20 cellular contexts compared by ENCODE assay signal in genomic region chr5:135657536-135658307, GRCh38.
A peak's percentile ranks its signal among the peaks of the same experiment; 100 is the strongest.
DNase-seq lines count a peak whose midpoint lies in the region; ATAC-seq, FAIRE-seq and TF ChIP-seq lines count a peak whose summit lies in the region.
"Had no signal": no experiment of that assay in that cellular context is flagged by ENCODE, and none has a peak within 500 bp of the region (broad histone marks: within the 10 kb centered on the region; RNA-seq: fewer than 3 reads in every experiment).

No MANE protein-coding gene starts in this region.

- H3K4me3 Mint-ChIP-seq in Caco-2 (ENCODE audit: unreplicated experiment) = no peak overlapping the region
- H3K4me3 Mint-ChIP-seq in T-helper 2 cell treated with Interferon-gamma antibody and Interleukin-4, amounts not matched to agents 5 μg/mL and 100 μg/mL, for 36 hours = no peak overlapping the region
- H3K4me3 Mint-ChIP-seq: CD14-positive monocyte; CD8-positive, alpha-beta T cell; IgD-negative memory B cell had no signal

- CTCF ChIA-PET in HEK293 (lab: Yijun Ruan, JAX) (no interaction called here), Caco-2 (lab: Charles Lee) (no interaction called here)

- TF ChIP-seq CTCF in HEK293 (tag by site-specific recombination; IDR thresholded peaks at IDR 0.05) = no peak
- no peak for TF ChIP-seq CTCF in kidney (IDR thresholded peaks at IDR 0.05; ENCODE audit: borderline replicate concordance, extremely low read depth, insufficient read depth)
- no peak for TF ChIP-seq CTCF in mucosa of descending colon (IDR thresholded peaks at IDR 0.05)
- no peak for TF ChIP-seq CTCF in Caco-2 (IDR thresholded peaks at IDR 0.05; ENCODE audit: insufficient read depth in 1 of 2, low read depth in 1 of 2, low read length in 1 of 2, severe bottlenecking in 1 of 2, unreplicated experiment in 1 of 2)

- H3K4me1 Mint-ChIP-seq in Caco-2 (ENCODE audit: low read depth, unreplicated experiment) = no peaks in the 10 kb centered on the region
- H3K4me1 Mint-ChIP-seq in T-helper 2 cell treated with Interferon-gamma antibody and Interleukin-4, amounts not matched to agents 5 μg/mL and 100 μg/mL, for 36 hours (ENCODE audit: low read depth) = no peaks in the 10 kb centered on the region
- H3K4me1 Mint-ChIP-seq: CD14-positive monocyte had no signal

- H3K9me3 ChIP-seq in HEK293 (ENCODE audit: control insufficient read depth, insufficient read depth, low read depth, low read length) (no peaks in the 10 kb centered on the region), kidney (ENCODE audit: control insufficient read depth in 1 of 2, low read length in 2 of 2) (no peaks in the 10 kb centered on the region), mucosa of descending colon (no peaks in the 10 kb centered on the region), Caco-2 (peaks cover 5% of the 10 kb centered on the region; the same call in 1 of the 2 replicates)

- no peaks in the 10 kb centered on the region; the same call in 1 of the 2 replicates for H3K27me3 ChIP-seq in Caco-2 (replicated peaks; ENCODE audit: control insufficient read depth, insufficient read depth, low read length)
- H3K27me3 ChIP-seq: BLaER1 had no signal

- POLR2A ChIA-PET in HEK293 (lab: Yijun Ruan, JAX) = no interaction called here
- POLR2A ChIA-PET in Caco-2 (lab: Charles Lee) = no interaction called here

- peak; percentile 48 for ATAC-seq in mucosa of descending colon
- ATAC-seq in GM18867 (IDR thresholded peaks at IDR 0.05; ENCODE audit: unreplicated experiment) = no peak
- ATAC-seq: CD8-positive, alpha-beta T cell; HCT116; HepG2 had no signal

- H3K4me3 ChIP-seq in HEK293 (ENCODE audit: low read depth, low read length) (no peak overlapping the region), kidney (ENCODE audit: low read length in 2 of 2) (no peak overlapping the region), mucosa of descending colon (no peak overlapping the region), Caco-2 (ENCODE audit: low read depth, low read length) (no peak overlapping the region)
- H3K4me3 ChIP-seq: BLaER1 had no signal

- BruUV-seq in Caco-2 (replicated peaks; lab: Mats Ljungman, UMichigan) = no TSS peak

- no peak overlapping the region for H3K9ac ChIP-seq in kidney (ENCODE audit: low read length in 2 of 2)
- H3K9ac ChIP-seq: BLaER1 had no signal

- H3K27me3 Mint-ChIP-seq in Caco-2 (ENCODE audit: insufficient read depth, unreplicated experiment) = peaks cover 6% of the 10 kb centered on the region
- no peaks in the 10 kb centered on the region for H3K27me3 Mint-ChIP-seq in T-helper 2 cell treated with Interferon-gamma antibody and Interleukin-4, amounts not matched to agents 5 μg/mL and 100 μg/mL, for 36 hours (ENCODE audit: low read depth)
- H3K27me3 Mint-ChIP-seq: IgD-negative memory B cell had no signal

- H3K36me3 Mint-ChIP-seq in Caco-2 (ENCODE audit: insufficient read depth, unreplicated experiment) = no peaks in the 10 kb centered on the region
- no peaks in the 10 kb centered on the region for H3K36me3 Mint-ChIP-seq in T-helper 2 cell treated with Interferon-gamma antibody and Interleukin-4, amounts not matched to agents 5 μg/mL and 100 μg/mL, for 36 hours (ENCODE audit: low read depth)
- H3K36me3 Mint-ChIP-seq: CD14-positive monocyte; CD8-positive, alpha-beta T cell; IgD-negative memory B cell had no signal

- intact Hi-C loops in kidney (cut with DNase I) = no loop called here
- intact Hi-C loops in mucosa of descending colon (cut with DNase I, micrococcal nuclease) = no loop called here
- intact Hi-C loops in Caco-2 (cut with micrococcal nuclease; ENCODE audit: unreplicated experiment) = no loop called here

- peaks cover 10% of the 10 kb centered on the region for H3K4me1 ChIP-seq in HEK293 (ENCODE audit: control insufficient read depth, insufficient read depth, low read length)
- H3K4me1 ChIP-seq in kidney (ENCODE audit: control insufficient read depth in 1 of 2, insufficient read depth in 1 of 2, low read depth in 1 of 2, low read length in 2 of 2) = peaks cover 26 to 39% of the 10 kb centered on the region in 2 donors
- peaks cover 8% of the 10 kb centered on the region for H3K4me1 ChIP-seq in mucosa of descending colon (ENCODE audit: low read depth)
- H3K4me1 ChIP-seq in Caco-2 = peaks cover 4% of the 10 kb centered on the region; the same call in 1 of the 2 replicates

- DNase-seq in kidney = no peak
- no peak for DNase-seq in mucosa of descending colon
- peak; percentile 89 for DNase-seq in renal cortical epithelial cell (ENCODE audit: low read depth)
- DNase-seq in Caco-2 = no peak
- no peak for DNase-seq in T-helper 2 cell treated with Interferon-gamma antibody and Interleukin-4, amounts not matched to agents 5 μg/mL and 100 μg/mL, for 36 hours (ENCODE audit: low spot score)
- DNase-seq: 8988T; CD8-positive, alpha-beta T cell; DMS 273 treated with DMSO at 0.1 percent for 48 hours; GOT3; H7 had no signal

- peaks cover 12% of the 10 kb centered on the region for H3K9me3 Mint-ChIP-seq in Caco-2 (ENCODE audit: unreplicated experiment)
- H3K9me3 Mint-ChIP-seq in T-helper 2 cell treated with Interferon-gamma antibody and Interleukin-4, amounts not matched to agents 5 μg/mL and 100 μg/mL, for 36 hours = peaks cover 12% of the 10 kb centered on the region

- H3K27ac ChIP-seq in HEK293 (ENCODE audit: extremely low read depth, low read depth, low read length) = no peak overlapping the region
- peak overlapping the region; percentile 79 to 85 for H3K27ac ChIP-seq in kidney (ENCODE audit: low read depth in 2 of 2, low read length in 2 of 2)
- H3K27ac ChIP-seq: BLaER1 had no signal

- no peak overlapping the region for H3K27ac Mint-ChIP-seq in Caco-2 (ENCODE audit: unreplicated experiment)
- H3K27ac Mint-ChIP-seq in T-helper 2 cell treated with Interferon-gamma antibody and Interleukin-4, amounts not matched to agents 5 μg/mL and 100 μg/mL, for 36 hours = no peak overlapping the region
- H3K27ac Mint-ChIP-seq: CD14-positive monocyte; CD8-positive, alpha-beta T cell; IgD-negative memory B cell had no signal

- no peaks in the 10 kb centered on the region for H3K36me3 ChIP-seq in HEK293 (ENCODE audit: control insufficient read depth in 2 of 2, insufficient read depth in 1 of 2, low read length in 2 of 2)
- no peaks in the 10 kb centered on the region for H3K36me3 ChIP-seq in kidney (ENCODE audit: control insufficient read depth in 1 of 2, insufficient read depth in 2 of 2, low read length in 2 of 2)
- no peaks in the 10 kb centered on the region for H3K36me3 ChIP-seq in mucosa of descending colon (ENCODE audit: low read depth)
- no peaks in the 10 kb centered on the region for H3K36me3 ChIP-seq in Caco-2 (ENCODE audit: control insufficient read depth, insufficient read depth, low read length)
- H3K36me3 ChIP-seq: BLaER1 had no signal

- FAIRE-seq in kidney (lab: Jason Lieb, UNC) = no peak
- FAIRE-seq: G401.6, GM12891, GM18507, HepG2 had no signal

TF ChIP-seq in HEK293, 187 proteins besides CTCF, POLR2A, EP300 and RAD21:
- TF ChIP-seq SP7 (tag by site-specific recombination; IDR thresholded peaks at IDR 0.05) = 0 out of 2 replicates have a peak, but pooled peaks have one; percentile 21
- TF ChIP-seq ZNF639 (tag by site-specific recombination; IDR thresholded peaks at IDR 0.05) = no peak
- no peak for TF ChIP-seq ZNF843 (tag by site-specific recombination; IDR thresholded peaks at IDR 0.05)
- TF ChIP-seq SCRT1 (tag by site-specific recombination; IDR thresholded peaks at IDR 0.05; ENCODE audit: borderline replicate concordance) = no peak
